Comparison of ENCODE assay signal across 8 cellular contexts in the genomic region with DNA sequence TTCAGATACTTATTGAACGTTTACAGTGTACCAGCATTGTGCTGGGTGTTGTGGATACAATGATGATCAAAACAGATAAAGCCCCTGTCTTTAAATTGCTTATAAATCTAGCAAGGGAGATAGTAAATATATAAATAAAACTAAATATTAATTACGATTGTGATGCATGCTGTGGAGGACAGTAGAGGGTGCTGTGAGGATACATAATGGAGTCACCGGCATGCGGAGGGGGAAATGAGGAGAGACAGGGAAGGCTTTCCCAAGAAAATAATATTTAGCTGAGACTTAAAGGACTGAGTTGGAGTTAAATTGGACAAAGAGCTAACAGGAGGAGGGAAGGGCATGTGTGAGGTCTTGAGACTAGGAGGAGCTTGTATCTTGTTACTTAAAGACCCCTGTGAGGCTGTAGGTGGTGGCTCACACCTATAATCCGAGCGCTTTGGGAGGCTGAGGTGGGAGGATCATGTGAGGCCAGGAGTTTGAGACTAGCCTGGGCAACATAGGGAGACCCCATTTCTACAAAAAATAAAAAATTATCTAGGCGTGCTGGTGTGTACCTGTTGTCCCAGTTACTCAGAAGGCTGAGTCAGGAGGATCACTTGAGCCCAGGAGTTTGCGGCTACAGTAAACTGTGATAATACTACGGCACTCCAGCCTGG. TPM values are rescaled to one million over a fixed set of nuclear protein-coding genes. Genes with fewer than 3 reads are reported as not detected.
DNase-seq lines count a peak whose midpoint lies in the region; ATAC-seq and TF ChIP-seq lines count a peak whose summit lies in the region.

No MANE protein-coding gene starts in this region.

- no peak overlapping the region for H2BK12ac ChIP-seq in mesenchymal stem cell (ENCODE audit: low read length in 2 of 2)

- no peaks in the 10 kb centered on the region for H3K27me3 ChIP-seq in mesenchymal stem cell (ENCODE audit: control insufficient read depth in 1 of 2, insufficient read depth in 1 of 2, low read length in 2 of 2)

- no peak overlapping the region for H4K91ac ChIP-seq in mesenchymal stem cell (ENCODE audit: low read length)

- CTCF ChIA-PET in MCF 10A (lab: Yijun Ruan, JAX) = interaction anchor here (0.6 to 3.6 kb wide), 22 partner anchors 10 to 470 kb away, joined by 3 to 20 read pairs (median 4); a partner anchor contains a TSS

- TF ChIP-seq CTCF in MCF 10A (IDR thresholded peaks at IDR 0.05; ENCODE audit: unreplicated experiment) = peak; percentile 38

- POLR2A ChIA-PET in MCF 10A (lab: Yijun Ruan, JAX) = interaction anchor here (1.3 to 5.4 kb wide), 2 partner anchors 84 to 90 kb away, joined by 5 to 45 read pairs; a partner anchor contains a TSS

- H3K79me1 ChIP-seq in mesenchymal stem cell (replicated peaks; ENCODE audit: low read length, poor library complexity, severe bottlenecking) = peaks cover 20% of the 10 kb centered on the region

- intact Hi-C loops in MCF 10A (cut with micrococcal nuclease) = loop anchor here (1.0 to 10.0 kb wide), 3 partner anchors 116 to 382 kb away; no protein-coding TSS in a partner anchor

- no peak overlapping the region for H3K4ac ChIP-seq in mesenchymal stem cell (ENCODE audit: low read depth in 1 of 2, low read length in 2 of 2)

- no peak overlapping the region for H3K4me3 ChIP-seq in mesenchymal stem cell (ENCODE audit: insufficient read depth in 1 of 2, low read depth in 1 of 2, low read length in 2 of 2)

- DNase-seq in D341Med (ENCODE audit: low spot score) = peak; percentile 61
- peak; percentile 35 to 36 for DNase-seq in Kasumi-1 (lab: John Stamatoyannopoulos, UW)
- DNase-seq in MCF 10A (ENCODE audit: unreplicated experiment) = peak; percentile 34
- peak; percentile 45 for DNase-seq in mesenchymal stem cell
- DNase-seq in NCI-H128 (lab: John Stamatoyannopoulos, UW; ENCODE audit: unreplicated experiment) = no peak

- H3K4me1 ChIP-seq in mesenchymal stem cell (ENCODE audit: control insufficient read depth, insufficient read depth, low read depth, low read length) = no peaks in the 10 kb centered on the region

- peak overlapping the region; percentile 62 for H3K9ac ChIP-seq in mesenchymal stem cell (ENCODE audit: low read length)

- no TSS peak for BruUV-seq in MCF 10A (replicated peaks; lab: Mats Ljungman, UMichigan)

- no peak overlapping the region for H4K8ac ChIP-seq in mesenchymal stem cell (ENCODE audit: low read length)

- no peak overlapping the region for H2BK5ac ChIP-seq in mesenchymal stem cell (ENCODE audit: low read depth, low read length, poor library complexity, severe bottlenecking)

- H3K36me3 ChIP-seq in mesenchymal stem cell (ENCODE audit: control insufficient read depth in 1 of 2, insufficient read depth in 2 of 2, low read depth in 1 of 2, low read length in 2 of 2) = no peaks in the 10 kb centered on the region

- WGBS in mesenchymal stem cell = 93% methylated on average over 7 of the region's 9 CpGs

- H2BK120ac ChIP-seq in mesenchymal stem cell (ENCODE audit: low read depth, low read length) = no peak overlapping the region

- H3K27ac ChIP-seq in mesenchymal stem cell (ENCODE audit: low read length, poor library complexity, severe bottlenecking) = no peak overlapping the region

- no peak overlapping the region for H3K27ac Mint-ChIP-seq in MCF 10A (ENCODE audit: low read depth, unreplicated experiment)

- H3K9me3 ChIP-seq in mesenchymal stem cell (ENCODE audit: control insufficient read depth, low read length) = no peaks in the 10 kb centered on the region

- peaks cover 15% of the 10 kb centered on the region for H3K4me1 Mint-ChIP-seq in MCF 10A (ENCODE audit: insufficient read depth, unreplicated experiment)

- H3K18ac ChIP-seq in mesenchymal stem cell (ENCODE audit: low read depth in 1 of 2, low read length in 2 of 2) = no peak overlapping the region

- no peak overlapping the region for H2AFZ ChIP-seq in mesenchymal stem cell (ENCODE audit: low read depth, low read length)

- no peaks in the 10 kb centered on the region for H3K27me3 Mint-ChIP-seq in MCF 10A (ENCODE audit: insufficient read depth, unreplicated experiment)

- H3K4me3 Mint-ChIP-seq in MCF 10A (ENCODE audit: unreplicated experiment) = no peak overlapping the region

- H3K14ac ChIP-seq in mesenchymal stem cell (ENCODE audit: low read length in 2 of 2) = no peak overlapping the region

- H3K9me3 Mint-ChIP-seq in MCF 10A (ENCODE audit: unreplicated experiment) = no peaks in the 10 kb centered on the region

- H3K4me2 ChIP-seq in mesenchymal stem cell (ENCODE audit: low read length, poor library complexity, severe bottlenecking) = no peak overlapping the region

- H3K23ac ChIP-seq in mesenchymal stem cell (ENCODE audit: low read length in 2 of 2) = no peak overlapping the region

- H3K36me3 Mint-ChIP-seq in MCF 10A (ENCODE audit: insufficient read depth, unreplicated experiment) = no peaks in the 10 kb centered on the region

- ATAC-seq in HG02981 (IDR thresholded peaks at IDR 0.05; ENCODE audit: unreplicated experiment) (no peak), HG03571 (IDR thresholded peaks at IDR 0.05; ENCODE audit: unreplicated experiment) (no peak), HG02938 (IDR thresholded peaks at IDR 0.05; ENCODE audit: unreplicated experiment) (no peak)

- H2AK5ac ChIP-seq in mesenchymal stem cell (ENCODE audit: low read length, severe bottlenecking) = no peak overlapping the region

- no peak overlapping the region for H2BK15ac ChIP-seq in mesenchymal stem cell (ENCODE audit: low read depth, poor library complexity, severe bottlenecking)

RNA-seq across cellular contexts. Expression of a gene that starts 2.4 kb away (rescaled TPM):
- 18.0 and 21.6 TPM in 2 replicates for total RNA-seq in MCF 10A (2022)
- 16.8 TPM for polyA plus RNA-seq in mesenchymal stem cell (2013, experiment 1 of 2)
- polyA plus RNA-seq in mesenchymal stem cell (2013, experiment 2 of 2) = 18.0 TPM
